In the genomic region with DNA sequence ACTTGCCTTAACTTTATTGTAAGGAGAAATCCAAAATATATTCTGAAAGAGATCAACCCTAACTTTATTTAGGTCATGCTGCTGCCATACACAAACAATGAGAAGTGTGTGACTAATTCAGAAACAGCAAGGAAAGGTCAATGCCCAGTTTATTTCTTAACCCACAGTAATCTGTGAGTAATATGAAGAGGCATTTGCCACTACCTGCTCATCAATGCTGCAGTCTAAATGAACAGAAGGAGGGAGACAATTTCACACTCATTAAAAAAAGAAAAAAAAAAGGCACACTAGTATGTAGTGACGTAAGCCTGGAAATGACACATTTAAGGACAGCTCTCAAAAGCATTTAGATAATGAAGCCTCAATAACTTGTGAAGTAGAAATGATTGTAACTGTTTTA, we compare ENCODE assay signal across 9 cellular contexts.
DNase-seq lines count a peak whose midpoint lies in the region; ATAC-seq and TF ChIP-seq lines count a peak whose summit lies in the region.
"Had no signal": no experiment of that assay in that cellular context is flagged by ENCODE, and none has a peak within 500 bp of the region (broad histone marks: within the 10 kb centered on the region; RNA-seq: fewer than 3 reads in every experiment).

No MANE protein-coding gene starts in this region.

- no peaks in the 10 kb centered on the region for H3K9me3 ChIP-seq in CD8-positive, alpha-beta T cell (ENCODE audit: low read length)
- H3K9me3 ChIP-seq in liver (ENCODE audit: control insufficient read depth in 4 of 4, low read length in 3 of 4) = no peaks in the 10 kb centered on the region
- H3K9me3 ChIP-seq: body of pancreas had no signal

- intact Hi-C loops in CD8-positive, alpha-beta T cell (cut with DNase I, micrococcal nuclease) = no loop called here

- no peak overlapping the region for H2AFZ ChIP-seq in GM23338

- peaks cover 70% of the 10 kb centered on the region for H3K79me2 ChIP-seq in GM23338 (replicated peaks; ENCODE audit: insufficient read depth)

- peaks cover 82% of the 10 kb centered on the region for H3K4me1 Mint-ChIP-seq in CD8-positive, alpha-beta T cell (ENCODE audit: low read depth)
- H3K4me1 Mint-ChIP-seq in GM23338 = peaks cover 51% of the 10 kb centered on the region
- H3K4me1 Mint-ChIP-seq in activated T-cell treated with anti-CD3 and anti-CD28 coated beads, Interleukin-2, amount 50 U/mL, for 72 hours (ENCODE audit: low read depth) = peaks cover 77% of the 10 kb centered on the region
- peaks cover 17% of the 10 kb centered on the region for H3K4me1 Mint-ChIP-seq in type B pancreatic cell (ENCODE audit: unreplicated experiment)

- no peaks in the 10 kb centered on the region for H3K9me3 Mint-ChIP-seq in CD8-positive, alpha-beta T cell
- H3K9me3 Mint-ChIP-seq in GM23338 (peaks cover 16% of the 10 kb centered on the region), type B pancreatic cell (peaks cover 5% of the 10 kb centered on the region)
- no peaks in the 10 kb centered on the region for H3K9me3 Mint-ChIP-seq in activated T-cell treated with anti-CD3 and anti-CD28 coated beads, Interleukin-2, amount 50 U/mL, for 72 hours

- peak overlapping the region; percentile 45 for H3K27ac Mint-ChIP-seq in CD8-positive, alpha-beta T cell
- H3K27ac Mint-ChIP-seq in GM23338 (no peak overlapping the region), type B pancreatic cell (no peak overlapping the region)
- H3K27ac Mint-ChIP-seq in activated T-cell treated with anti-CD3 and anti-CD28 coated beads, Interleukin-2, amount 50 U/mL, for 72 hours = peak overlapping the region; percentile 71

- H3K9me2 ChIP-seq in GM23338 (ENCODE audit: insufficient read depth) = no peaks in the 10 kb centered on the region

- peaks cover 36% of the 10 kb centered on the region for H3K4me1 ChIP-seq in CD8-positive, alpha-beta T cell (ENCODE audit: insufficient read depth, low read length)
- H3K4me1 ChIP-seq in GM23338 (ENCODE audit: insufficient read depth) (peaks cover 31% of the 10 kb centered on the region), liver (ENCODE audit: control insufficient read depth in 4 of 4, insufficient read depth in 4 of 4, low read length in 3 of 4) (peaks cover 2 to 13% (median 9%) of the 10 kb centered on the region in 4 donors)
- H3K4me1 ChIP-seq: body of pancreas had no signal

- H4K20me1 ChIP-seq in GM23338 (replicated peaks; ENCODE audit: insufficient read depth) = no peaks in the 10 kb centered on the region; the same call in 1 of the 2 replicates

- H3K4me3 ChIP-seq in CD8-positive, alpha-beta T cell (ENCODE audit: low read depth, low read length) = no peak overlapping the region
- H3K4me3 ChIP-seq in GM23338 = no peak overlapping the region
- H3K4me3 ChIP-seq in liver (ENCODE audit: low read depth in 1 of 3, low read length in 3 of 3) = no peak overlapping the region
- H3K4me3 ChIP-seq: body of pancreas had no signal

- no peak overlapping the region for H3K4me3 Mint-ChIP-seq in CD8-positive, alpha-beta T cell
- no peak overlapping the region for H3K4me3 Mint-ChIP-seq in GM23338
- peak overlapping the region; percentile 22 to 67 for H3K4me3 Mint-ChIP-seq in activated T-cell treated with anti-CD3 and anti-CD28 coated beads, Interleukin-2, amount 50 U/mL, for 72 hours
- no peak overlapping the region for H3K4me3 Mint-ChIP-seq in type B pancreatic cell

- DNase-seq in CD8-positive, alpha-beta T cell = no peak
- DNase-seq in GM23338 (ENCODE audit: low spot score) (no peak), 8988T (no peak), NCI-H2107 (lab: John Stamatoyannopoulos, UW) (no peak), type B pancreatic cell (ENCODE audit: extremely low spot score, unreplicated experiment) (no peak), cerebellum (ENCODE audit: low spot score) (no peak)
- peak in 1 of 2 donors; percentile 14 for DNase-seq in activated T-cell treated with anti-CD3 and anti-CD28 coated beads, Interleukin-2, amount 50 U/mL, for 72 hours
- DNase-seq: body of pancreas had no signal

- no peaks in the 10 kb centered on the region for H3K36me3 ChIP-seq in CD8-positive, alpha-beta T cell (ENCODE audit: insufficient read depth, low read length)
- 0 out of 2 replicates have a peak, but pooled peaks cover under 1% of the 10 kb centered on the region for H3K36me3 ChIP-seq in GM23338 (ENCODE audit: insufficient read depth)
- H3K36me3 ChIP-seq in liver (ENCODE audit: control insufficient read depth in 4 of 4, insufficient read depth in 3 of 4, low read depth in 1 of 4, low read length in 3 of 4) = peaks cover 0 to 2% (median 0%) of the 10 kb centered on the region in 4 donors

- CTCF ChIA-PET in CD8-positive, alpha-beta T cell (lab: Charles Lee) = no interaction called here

- no peak overlapping the region for H3K27ac ChIP-seq in CD8-positive, alpha-beta T cell (ENCODE audit: low read depth, low read length)
- peak overlapping the region; percentile 68 for H3K27ac ChIP-seq in GM23338 (ENCODE audit: low read depth)
- H3K27ac ChIP-seq in liver (ENCODE audit: low read depth in 1 of 2, low read length in 2 of 2) = peak overlapping the region in 1 of 2 donors; percentile 37
- H3K27ac ChIP-seq: body of pancreas had no signal

- no peak for TF ChIP-seq CTCF in CD8-positive, alpha-beta T cell (IDR thresholded peaks at IDR 0.05)
- no peak for TF ChIP-seq CTCF in GM23338 (conservative IDR thresholded peaks at IDR 0.05; ENCODE audit: low read depth in 2 of 2)
- no peak for TF ChIP-seq CTCF in liver (IDR thresholded peaks at IDR 0.05; ENCODE audit: low read depth, low read length, missing input control)
- no peak for TF ChIP-seq CTCF in type B pancreatic cell (conservative IDR thresholded peaks at IDR 0.05)

- no peak overlapping the region for H3K4me2 ChIP-seq in GM23338

- POLR2A ChIA-PET in CD8-positive, alpha-beta T cell (lab: Charles Lee) = no interaction called here

- no peaks in the 10 kb centered on the region for H3K27me3 Mint-ChIP-seq in CD8-positive, alpha-beta T cell (ENCODE audit: low read depth)
- peaks cover 21% of the 10 kb centered on the region for H3K27me3 Mint-ChIP-seq in GM23338 (ENCODE audit: insufficient read depth, low read depth, poor library complexity)
- H3K27me3 Mint-ChIP-seq in activated T-cell treated with anti-CD3 and anti-CD28 coated beads, Interleukin-2, amount 50 U/mL, for 72 hours (ENCODE audit: low read depth) = no peaks in the 10 kb centered on the region
- no peaks in the 10 kb centered on the region for H3K27me3 Mint-ChIP-seq in type B pancreatic cell

- no peaks in the 10 kb centered on the region for H3F3A ChIP-seq in GM23338 (replicated peaks; ENCODE audit: low read depth)

- no peaks in the 10 kb centered on the region for H3K27me3 ChIP-seq in CD8-positive, alpha-beta T cell (ENCODE audit: insufficient read depth, low read length)
- no peaks in the 10 kb centered on the region for H3K27me3 ChIP-seq in GM23338 (ENCODE audit: insufficient read depth)
- H3K27me3 ChIP-seq in liver (ENCODE audit: control insufficient read depth in 4 of 4, insufficient read depth in 4 of 4, low read length in 3 of 4) = no peaks in the 10 kb centered on the region
- H3K27me3 ChIP-seq: body of pancreas had no signal

- H3K36me3 Mint-ChIP-seq in CD8-positive, alpha-beta T cell = peaks cover 34% of the 10 kb centered on the region
- H3K36me3 Mint-ChIP-seq in GM23338 (ENCODE audit: low read depth) (peaks cover 51% of the 10 kb centered on the region), type B pancreatic cell (peaks cover 9% of the 10 kb centered on the region)
- H3K36me3 Mint-ChIP-seq in activated T-cell treated with anti-CD3 and anti-CD28 coated beads, Interleukin-2, amount 50 U/mL, for 72 hours (ENCODE audit: insufficient read depth in 2 of 2) = peaks cover 2 to 12% of the 10 kb centered on the region in 2 donors

- TF ChIP-seq RAD21 in liver (IDR thresholded peaks at IDR 0.05) = no peak

- ATAC-seq in CD8-positive, alpha-beta T cell = peak; percentile 18
- no peak for ATAC-seq in GM23338
- peak; percentile 73 to 76 for ATAC-seq in activated T-cell treated with anti-CD3 and anti-CD28 coated beads, Interleukin-2, amount 50 U/mL, for 72 hours (replicated peaks in 1 of 2)
- ATAC-seq: body of pancreas had no signal

- no peak overlapping the region for H3K9ac ChIP-seq in liver (ENCODE audit: low read depth in 1 of 2, low read length in 2 of 2)

- 84% methylated on average over 1 of the region's 1 CpG for WGBS in liver

TF ChIP-seq in liver, 16 proteins besides CTCF, POLR2A, EP300 and RAD21:
- peak; percentile 59 to 68 for TF ChIP-seq RXRA (IDR thresholded peaks at IDR 0.05)
- peak in 1 of 2 donors; percentile 24 for TF ChIP-seq HNF4A (conservative IDR thresholded peaks at IDR 0.05)
- TF ChIP-seq YY1 (IDR thresholded peaks at IDR 0.05) = no peak
- peak in 1 of 2 donors; percentile 48 for TF ChIP-seq JUND (IDR thresholded peaks at IDR 0.05)

Comparison
In these comparisons a context has a peak if more than half of its experiments do, and no peak if none do; other contexts are left out.
1. H3K27ac Mint-ChIP-seq: peak in CD8-positive, alpha-beta T cell (single experiment) and activated T-cell treated with anti-CD3 and anti-CD28 coated beads, Interleukin-2, amount 50 U/mL, for 72 hours (single experiment); none in GM23338 (single experiment) and type B pancreatic cell (single experiment).
2. H3K4me3 Mint-ChIP-seq: peak in activated T-cell treated with anti-CD3 and anti-CD28 coated beads, Interleukin-2, amount 50 U/mL, for 72 hours (2 of 2); none in CD8-positive, alpha-beta T cell (single experiment), GM23338 (single experiment) and type B pancreatic cell (single experiment).